ENCODE assay signal across 1 cellular context in the genomic region with DNA sequence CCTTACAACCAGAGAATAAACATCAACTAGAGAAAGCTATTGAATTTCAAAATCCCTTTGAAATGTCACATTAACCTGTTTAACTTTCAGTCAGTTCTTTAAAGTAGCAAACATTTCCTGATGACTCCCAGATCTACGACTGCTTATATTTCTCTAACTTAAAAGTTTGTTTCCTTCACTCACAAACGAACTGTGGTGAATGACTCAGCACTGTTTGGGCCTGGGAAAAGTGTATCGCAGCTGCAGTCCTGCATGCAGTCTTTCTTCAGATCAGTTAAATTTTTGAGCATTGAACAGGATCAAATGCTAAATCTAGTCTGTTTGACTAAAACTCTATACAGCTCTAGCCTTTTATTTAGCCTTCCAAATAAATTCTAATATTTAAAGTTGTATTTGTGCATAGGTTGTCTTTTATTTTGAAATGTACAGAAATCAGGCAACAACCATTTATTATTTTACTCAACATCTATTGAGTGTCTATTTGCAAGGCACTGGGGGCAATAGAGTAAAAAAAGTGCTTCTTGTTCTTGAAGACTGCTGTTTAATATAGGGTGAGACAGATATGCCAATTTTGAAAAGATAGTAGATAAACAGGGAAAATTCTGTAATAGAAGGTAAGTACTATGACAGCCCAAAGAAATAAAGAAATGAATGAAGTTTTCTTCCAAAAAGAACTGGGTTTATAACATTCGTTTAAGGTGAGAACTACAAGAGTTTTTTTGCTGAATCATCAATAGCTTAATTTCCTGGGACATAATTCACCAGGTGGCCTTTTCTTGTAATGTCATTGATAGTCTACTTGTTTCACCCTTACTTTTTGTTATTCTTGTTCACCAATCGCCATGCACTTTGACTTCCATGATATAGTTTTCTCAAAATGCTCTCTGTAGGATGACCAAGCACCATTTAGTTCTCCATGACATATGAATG.
TF ChIP-seq lines count a peak whose summit lies in the region.

No MANE protein-coding gene starts in this region.

TF ChIP-seq in SK-N-SH, 30 proteins besides CTCF, POLR2A, EP300 and RAD21 (continued from another document):
- TF ChIP-seq, protein P1, sequence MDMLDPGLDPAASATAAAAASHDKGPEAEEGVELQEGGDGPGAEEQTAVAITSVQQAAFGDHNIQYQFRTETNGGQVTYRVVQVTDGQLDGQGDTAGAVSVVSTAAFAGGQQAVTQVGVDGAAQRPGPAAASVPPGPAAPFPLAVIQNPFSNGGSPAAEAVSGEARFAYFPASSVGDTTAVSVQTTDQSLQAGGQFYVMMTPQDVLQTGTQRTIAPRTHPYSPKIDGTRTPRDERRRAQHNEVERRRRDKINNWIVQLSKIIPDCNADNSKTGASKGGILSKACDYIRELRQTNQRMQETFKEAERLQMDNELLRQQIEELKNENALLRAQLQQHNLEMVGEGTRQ (IDR thresholded peaks at IDR 0.05; ENCODE audit: borderline replicate concordance, low read depth, low read length) = no peak
- no peak for TF ChIP-seq EZH2phosphoT487 (IDR thresholded peaks at IDR 0.05; ENCODE audit: borderline replicate concordance, low read depth)
TF ChIP-seq in SK-N-SH: peak in this region for 5.
